Comparison of ENCODE assay signal across 9 cellular contexts in the genomic region with DNA sequence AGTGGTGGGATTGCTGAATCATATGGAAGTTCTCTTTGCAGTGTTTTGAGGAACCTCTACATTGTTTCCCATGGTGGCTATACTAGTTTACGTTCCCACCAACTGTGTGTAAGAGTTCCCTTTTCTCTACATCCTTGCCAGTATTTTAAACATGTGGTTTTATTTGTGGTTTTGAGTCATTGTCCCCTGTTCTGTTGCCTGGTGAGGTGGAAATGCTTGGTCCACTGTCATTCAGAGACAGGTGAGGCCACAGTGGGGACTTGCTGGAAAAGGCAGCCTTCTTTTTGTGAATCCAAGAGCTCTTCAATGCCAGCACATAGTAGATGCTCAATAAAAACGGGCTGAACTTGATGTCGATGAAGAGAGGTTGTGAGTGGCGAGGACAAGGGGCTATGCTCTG. TPM values are rescaled to one million over a fixed set of nuclear protein-coding genes. Genes with fewer than 3 reads are reported as not detected.
DNase-seq lines count a peak whose midpoint lies in the region; ATAC-seq, FAIRE-seq and TF ChIP-seq lines count a peak whose summit lies in the region.
"Had no signal": no experiment of that assay in that cellular context is flagged by ENCODE, and none has a peak within 500 bp of the region (broad histone marks: within the 10 kb centered on the region; RNA-seq: fewer than 3 reads in every experiment).

No MANE protein-coding gene starts in this region.

- ATAC-seq in GM12878 (peak; percentile 57), GM21825 (IDR thresholded peaks at IDR 0.05; ENCODE audit: unreplicated experiment) (no peak), GM21786 (IDR thresholded peaks at IDR 0.05; ENCODE audit: unreplicated experiment) (no peak)

- POLR2A ChIA-PET in GM12878 (lab: Charles Lee) = no interaction called here

- H3K4me2 ChIP-seq in GM12878 (ENCODE audit: control insufficient read depth, insufficient read depth) = no peak overlapping the region

- no peak overlapping the region for H3K9ac ChIP-seq in GM12878 (ENCODE audit: control insufficient read depth, insufficient read depth, low read length)

- no peaks in the 10 kb centered on the region; the same call in 2 of the 3 replicates for H3K9me3 ChIP-seq in GM12878 (replicated peaks; ENCODE audit: control insufficient read depth, insufficient read depth, low read length)

- TF ChIP-seq POLR2A in GM12878 (IDR thresholded peaks at IDR 0.05; ENCODE audit: low read depth, low read length) (no peak), erythroblast (IDR thresholded peaks at IDR 0.05; ENCODE audit: low read length) (no peak)

- H3K36me3 ChIP-seq in GM12878 (ENCODE audit: control insufficient read depth in 2 of 2, insufficient read depth in 2 of 2, low read length in 1 of 2) = no peaks in the 10 kb centered on the region

- RAD21 ChIA-PET in GM12878 (lab: Charles Lee; ENCODE audit: unreplicated experiment) = no interaction called here

- H3K27ac ChIP-seq in GM12878 (ENCODE audit: control insufficient read depth, insufficient read depth) = no peak overlapping the region

- no peak overlapping the region for H2AFZ ChIP-seq in GM12878 (ENCODE audit: control insufficient read depth, low read depth, low read length)

- no peak for TF ChIP-seq EP300 in GM12878 (IDR thresholded peaks at IDR 0.05; ENCODE audit: borderline replicate concordance in 1 of 2, control insufficient read depth in 1 of 2, low read depth in 2 of 2, low read length in 2 of 2)

- BruUV-seq in GM12878 (replicated peaks; lab: Mats Ljungman, UMichigan) = no TSS peak

- in situ Hi-C loops in GM12878 (cut with MboI) = no loop called here

- H4K20me1 ChIP-seq in GM12878 (ENCODE audit: control insufficient read depth, insufficient read depth) = no peaks in the 10 kb centered on the region

- H3K27me3 ChIP-seq in GM12878 (replicated peaks in 1 of 2; ENCODE audit: control insufficient read depth in 2 of 2, insufficient read depth in 2 of 2, low read length in 1 of 2) = no peaks in the 10 kb centered on the region; a peak in 1 of 4 replicates

- TF ChIP-seq CTCF in GM12865 (IDR thresholded peaks at IDR 0.05; ENCODE audit: insufficient read depth, low read depth, low read length, missing control alignments) (no peak), GM12878 (IDR thresholded peaks at IDR 0.05 in 2 of 3, conservative IDR thresholded peaks at IDR 0.05 in 1 of 3; ENCODE audit: control insufficient read depth in 2 of 3, extremely low read depth in 1 of 3, insufficient read depth in 1 of 3, low read depth in 3 of 3, low read length in 3 of 3) (no peak)

- DNase-seq in GM12865 (ENCODE audit: low read depth) (peak; percentile 20), MV-4-11 (lab: John Stamatoyannopoulos, UW) (peak; percentile 96), GM12878 (ENCODE audit: low read depth, low spot score) (peak; percentile 24), renal cortical epithelial cell (ENCODE audit: low read depth) (peak; percentile 51), erythroblast (lab: John Stamatoyannopoulos, UW) (no peak), inferior parietal cortex (ENCODE audit: extremely low spot score) (no peak)
- DNase-seq: head of caudate nucleus had no signal

- peaks cover 12% of the 10 kb centered on the region for H3K4me1 ChIP-seq in GM12878 (ENCODE audit: control insufficient read depth, insufficient read depth, low read length)

- H3K79me2 ChIP-seq in GM12878 (ENCODE audit: control insufficient read depth, insufficient read depth, low read length) = no peaks in the 10 kb centered on the region

- TF ChIP-seq RAD21 in GM12878 (IDR thresholded peaks at IDR 0.05; ENCODE audit: insufficient read depth, low read depth, low read length) = no peak

- peak; percentile 54 for FAIRE-seq in GM12878 (lab: Jason Lieb, UNC)

- H3K4me3 ChIP-seq in GM12865 (ENCODE audit: low read depth, low read length) (no peak overlapping the region), GM12878 (no peak overlapping the region)

- CTCF ChIA-PET in GM12878 (lab: Yijun Ruan, JAX) = no interaction called here

- WGBS in GM12878 (ENCODE audit: insufficient coverage, insufficient replicate concordance, low lambda C conversion rate, missing lambda C conversion rate) = 15% methylated on average over 4 of the region's 4 CpGs

- intact Hi-C loops in GM12878 (cut with micrococcal nuclease; ENCODE audit: unreplicated experiment) = no loop called here

- SMC1A ChIA-PET in GM12878 (lab: Charles Lee; ENCODE audit: uncharacterized antibody, unreplicated experiment) = no interaction called here

TF ChIP-seq in GM12878, 131 proteins besides CTCF, POLR2A, EP300 and RAD21 (continues in another document):
- TF ChIP-seq SUPT20H (IDR thresholded peaks at IDR 0.05; ENCODE audit: borderline replicate concordance, control insufficient read depth, low read depth, low read length) = no peak
- TF ChIP-seq IRF4 (IDR thresholded peaks at IDR 0.05; ENCODE audit: low read depth, low read length) = no peak
- TF ChIP-seq RFX5 (IDR thresholded peaks at IDR 0.05; ENCODE audit: low read depth, low read length) = no peak
- no peak for TF ChIP-seq GABPA (IDR thresholded peaks at IDR 0.05; ENCODE audit: low read depth)
- peak; percentile 46; the same call in 1 of the 2 replicates for TF ChIP-seq SPI1 (IDR thresholded peaks at IDR 0.05; ENCODE audit: borderline replicate concordance, insufficient read depth, low read depth, low read length)
- 0 out of 4 replicates have a peak, but pooled peaks of 1 of the 2 experiments have one; percentile 29 for TF ChIP-seq IKZF2 (IDR thresholded peaks at IDR 0.05)
- no peak for TF ChIP-seq KLF5 (IDR thresholded peaks at IDR 0.05; ENCODE audit: partially characterized antibody)
- TF ChIP-seq, protein P1, sequence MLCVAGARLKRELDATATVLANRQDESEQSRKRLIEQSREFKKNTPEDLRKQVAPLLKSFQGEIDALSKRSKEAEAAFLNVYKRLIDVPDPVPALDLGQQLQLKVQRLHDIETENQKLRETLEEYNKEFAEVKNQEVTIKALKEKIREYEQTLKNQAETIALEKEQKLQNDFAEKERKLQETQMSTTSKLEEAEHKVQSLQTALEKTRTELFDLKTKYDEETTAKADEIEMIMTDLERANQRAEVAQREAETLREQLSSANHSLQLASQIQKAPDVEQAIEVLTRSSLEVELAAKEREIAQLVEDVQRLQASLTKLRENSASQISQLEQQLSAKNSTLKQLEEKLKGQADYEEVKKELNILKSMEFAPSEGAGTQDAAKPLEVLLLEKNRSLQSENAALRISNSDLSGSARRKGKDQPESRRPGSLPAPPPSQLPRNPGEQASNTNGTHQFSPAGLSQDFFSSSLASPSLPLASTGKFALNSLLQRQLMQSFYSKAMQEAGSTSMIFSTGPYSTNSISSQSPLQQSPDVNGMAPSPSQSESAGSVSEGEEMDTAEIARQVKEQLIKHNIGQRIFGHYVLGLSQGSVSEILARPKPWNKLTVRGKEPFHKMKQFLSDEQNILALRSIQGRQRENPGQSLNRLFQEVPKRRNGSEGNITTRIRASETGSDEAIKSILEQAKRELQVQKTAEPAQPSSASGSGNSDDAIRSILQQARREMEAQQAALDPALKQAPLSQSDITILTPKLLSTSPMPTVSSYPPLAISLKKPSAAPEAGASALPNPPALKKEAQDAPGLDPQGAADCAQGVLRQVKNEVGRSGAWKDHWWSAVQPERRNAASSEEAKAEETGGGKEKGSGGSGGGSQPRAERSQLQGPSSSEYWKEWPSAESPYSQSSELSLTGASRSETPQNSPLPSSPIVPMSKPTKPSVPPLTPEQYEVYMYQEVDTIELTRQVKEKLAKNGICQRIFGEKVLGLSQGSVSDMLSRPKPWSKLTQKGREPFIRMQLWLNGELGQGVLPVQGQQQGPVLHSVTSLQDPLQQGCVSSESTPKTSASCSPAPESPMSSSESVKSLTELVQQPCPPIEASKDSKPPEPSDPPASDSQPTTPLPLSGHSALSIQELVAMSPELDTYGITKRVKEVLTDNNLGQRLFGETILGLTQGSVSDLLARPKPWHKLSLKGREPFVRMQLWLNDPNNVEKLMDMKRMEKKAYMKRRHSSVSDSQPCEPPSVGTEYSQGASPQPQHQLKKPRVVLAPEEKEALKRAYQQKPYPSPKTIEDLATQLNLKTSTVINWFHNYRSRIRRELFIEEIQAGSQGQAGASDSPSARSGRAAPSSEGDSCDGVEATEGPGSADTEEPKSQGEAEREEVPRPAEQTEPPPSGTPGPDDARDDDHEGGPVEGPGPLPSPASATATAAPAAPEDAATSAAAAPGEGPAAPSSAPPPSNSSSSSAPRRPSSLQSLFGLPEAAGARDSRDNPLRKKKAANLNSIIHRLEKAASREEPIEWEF (IDR thresholded peaks at IDR 0.05; ENCODE audit: insufficient replicate concordance, low read depth, low read length) = no peak
- TF ChIP-seq, protein P2, sequence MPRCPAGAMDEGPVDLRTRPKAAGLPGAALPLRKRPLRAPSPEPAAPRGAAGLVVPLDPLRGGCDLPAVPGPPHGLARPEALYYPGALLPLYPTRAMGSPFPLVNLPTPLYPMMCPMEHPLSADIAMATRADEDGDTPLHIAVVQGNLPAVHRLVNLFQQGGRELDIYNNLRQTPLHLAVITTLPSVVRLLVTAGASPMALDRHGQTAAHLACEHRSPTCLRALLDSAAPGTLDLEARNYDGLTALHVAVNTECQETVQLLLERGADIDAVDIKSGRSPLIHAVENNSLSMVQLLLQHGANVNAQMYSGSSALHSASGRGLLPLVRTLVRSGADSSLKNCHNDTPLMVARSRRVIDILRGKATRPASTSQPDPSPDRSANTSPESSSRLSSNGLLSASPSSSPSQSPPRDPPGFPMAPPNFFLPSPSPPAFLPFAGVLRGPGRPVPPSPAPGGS (IDR thresholded peaks at IDR 0.05; ENCODE audit: borderline replicate concordance, insufficient read depth, low read depth, low read length, poor library complexity, severe bottlenecking) = no peak

RNA-seq across cellular contexts. Expression of a gene that starts 44.2 kb away (rescaled TPM):
- 3.1 TPM in 2 replicates for total RNA-seq in GM12878 (2013; cell fraction: nucleolus; rRNA removed)
- total RNA-seq in GM12878 (2014; rRNA removed) (0.38 and 0.73 TPM in 2 replicates), GM12878 (2014; rRNA removed; fragmentation: Illumina TruSeq; extraction: Trizol) (0.51 and 0.54 TPM in 2 replicates), GM12878 (2021) (1.5 and 1.6 TPM in 2 replicates), renal cortical epithelial cell (8.3 and 12.9 TPM in 2 replicates)
- polyA plus RNA-seq in GM12878 (2011; ENCODE audit: low read depth) = 0.10 TPM
- polyA plus RNA-seq in GM12878 (2011; rRNA removed) (0.05 and 0.09 TPM in 2 replicates), GM12878 (2014; fragmentation: Illumina TruSeq; extraction: Trizol) (0.44 and 0.60 TPM in 2 replicates), GM12878 (2014; fragmentation: Nextera tagmentation; extraction: Ambion mirVana) (under 1 TPM; 0.45 to 0.66 TPM), GM12878 (2014; rRNA removed) (0.44 and 0.67 TPM in 2 replicates), GM12878 (2016; fragmentation: Nextera tagmentation; extraction: Ambion mirVana) (under 1 TPM; 0.42 to 0.43 TPM)
- polyA plus RNA-seq in GM12878 (2011; cell fraction: cytosol; rRNA removed) = 0.07 and 0.16 TPM in 2 replicates
- 0.12 and 0.13 TPM in 2 replicates for polyA plus RNA-seq in GM12878 (2011; cell fraction: nucleus; rRNA removed)
- 0.26 and 0.29 TPM in 2 replicates for polyA plus RNA-seq in GM12878 (2012)
- polyA minus RNA-seq in GM12878 (2011; rRNA and poly(A)+ RNA removed) = 0.07 and 0.15 TPM in 2 replicates
- not detected in 2 replicates for polyA minus RNA-seq in GM12878 (2011; cell fraction: cytosol; rRNA and poly(A)+ RNA removed)
- under 0.01 TPM in 2 replicates for polyA minus RNA-seq in GM12878 (2011; cell fraction: nucleus; rRNA and poly(A)+ RNA removed)

Comparison
In these comparisons a context has a peak if more than half of its experiments do, and no peak if none do; other contexts are left out.
1. DNase-seq: peak in GM12865 (single experiment), MV-4-11 (single experiment), GM12878 (single experiment) and renal cortical epithelial cell (single experiment); none in erythroblast (0 of 2) and inferior parietal cortex (single experiment).